ENCODE assay signal across 8 cellular contexts in genomic region chr10:60944910-60945297, GRCh38. TPM values are rescaled to one million over a fixed set of nuclear protein-coding genes. Genes with fewer than 3 reads are reported as not detected.
DNase-seq lines count a peak whose midpoint lies in the region; ATAC-seq and TF ChIP-seq lines count a peak whose summit lies in the region.

No MANE protein-coding gene starts in this region.

- peak overlapping the region; percentile 92 for H2BK15ac ChIP-seq in mesenchymal stem cell (ENCODE audit: low read depth, poor library complexity, severe bottlenecking)

- TF ChIP-seq EP300 in transverse colon (IDR thresholded peaks at IDR 0.05; ENCODE audit: low read depth), result no peak

- in situ Hi-C loops in transverse colon (cut with MboI; ENCODE audit: low pct_ligation_motif_present in 1 of 4, low pct_unique_long_range_greater_than_20kb in 1 of 4, low sequenced_read_pairs in 3 of 4) (no loop called here), KBM-7 (cut with MboI; ENCODE audit: low pct_unique_long_range_greater_than_20kb, low sequenced_read_pairs) (no loop called here)

- H2BK5ac ChIP-seq in mesenchymal stem cell (ENCODE audit: low read depth, low read length, poor library complexity, severe bottlenecking), result peak overlapping the region; percentile 99

- peak overlapping the region; percentile 95 to 98 for H2BK12ac ChIP-seq in mesenchymal stem cell (ENCODE audit: low read length in 2 of 2)

- H3K27me3 ChIP-seq in mesenchymal stem cell (ENCODE audit: control insufficient read depth in 1 of 2, insufficient read depth in 1 of 2, low read length in 2 of 2) (no peaks in the 10 kb centered on the region), transverse colon (no peaks in the 10 kb centered on the region)

- H3K79me1 ChIP-seq in mesenchymal stem cell (replicated peaks; ENCODE audit: low read length, poor library complexity, severe bottlenecking), result no peaks in the 10 kb centered on the region

- H3K23ac ChIP-seq in mesenchymal stem cell (ENCODE audit: low read length in 2 of 2), result no peak overlapping the region

- peak overlapping the region; percentile 94 for H3K9ac ChIP-seq in mesenchymal stem cell (ENCODE audit: low read length)

- peak overlapping the region; percentile 100 for H2BK120ac ChIP-seq in mesenchymal stem cell (ENCODE audit: low read depth, low read length)

- no peak for TF ChIP-seq POLR2A in transverse colon (IDR thresholded peaks at IDR 0.05)

- intact Hi-C loops in transverse colon (cut with DNase I; ENCODE audit: low total_unique reads), result loop anchor here (5.0 kb wide), 1 partner anchor 38 kb away; no protein-coding TSS in a partner anchor

- H3K27ac ChIP-seq in mesenchymal stem cell (ENCODE audit: low read length, poor library complexity, severe bottlenecking) (peak overlapping the region; percentile 98), transverse colon (peak overlapping the region; percentile 91 to 97 (median 95))

- no peaks in the 10 kb centered on the region for H3K36me3 Mint-ChIP-seq in activated T-cell treated with anti-CD3 and anti-CD28 coated beads, Interleukin-2, amount 50 U/mL, for 4 hours (ENCODE audit: insufficient read depth)

- peaks cover 47% of the 10 kb centered on the region for H3K27me3 Mint-ChIP-seq in activated T-cell treated with anti-CD3 and anti-CD28 coated beads, Interleukin-2, amount 50 U/mL, for 4 hours (ENCODE audit: low read depth)

- no peaks in the 10 kb centered on the region for H3K9me3 ChIP-seq in mesenchymal stem cell (ENCODE audit: control insufficient read depth, low read length)
- no peaks in the 10 kb centered on the region for H3K9me3 ChIP-seq in transverse colon

- DNase-seq in activated T-cell treated with anti-CD3 and anti-CD28 coated beads, Interleukin-2, amount 50 U/mL, for 4 hours, result no peak
- DNase-seq in activated T-cell treated with anti-CD3 and anti-CD28 coated beads, Interleukin-2, amount 50 U/mL, for 1 hour, result no peak
- no peak for DNase-seq in cardiac fibroblast (ENCODE audit: low read depth in 2 of 2)
- no peak for DNase-seq in mesenchymal stem cell
- DNase-seq in transverse colon, result no peak
- no peak for DNase-seq in stimulated activated CD8-positive, alpha-beta memory T cell treated with anti-CD3 and anti-CD28 coated beads, Interleukin-4, amount 100 ng/mL, for 48 hours
- no peak for DNase-seq in KBM-7

- H3K18ac ChIP-seq in mesenchymal stem cell (ENCODE audit: low read depth in 1 of 2, low read length in 2 of 2), result peak overlapping the region; percentile 94 to 100

- H3K4me1 ChIP-seq in mesenchymal stem cell (ENCODE audit: control insufficient read depth, insufficient read depth, low read depth, low read length), result peaks cover 5% of the 10 kb centered on the region
- peaks cover 0 to 24% (median 13%) of the 10 kb centered on the region in 4 donors for H3K4me1 ChIP-seq in transverse colon

- no peak overlapping the region for H2AFZ ChIP-seq in mesenchymal stem cell (ENCODE audit: low read depth, low read length)

- WGBS in mesenchymal stem cell, result 48% methylated on average over 3 of the region's 4 CpGs
- WGBS in transverse colon (ENCODE audit: low coverage in 1 of 2), 2 donors, result 34 to 40% methylated on average over 1 to 4 of the region's 4 CpGs

- H3K4me3 ChIP-seq in cardiac fibroblast (replicated peaks in 1 of 2; ENCODE audit: low read depth in 2 of 2, low read length in 2 of 2) (peak overlapping the region; percentile 67 to 78), mesenchymal stem cell (ENCODE audit: insufficient read depth in 1 of 2, low read depth in 1 of 2, low read length in 2 of 2) (peak overlapping the region; percentile 75 to 81), transverse colon (peak overlapping the region; percentile 64 to 86 (median 83))

- H4K91ac ChIP-seq in mesenchymal stem cell (ENCODE audit: low read length), result peak overlapping the region; percentile 100

- peaks cover 14% of the 10 kb centered on the region for H3K4me1 Mint-ChIP-seq in activated T-cell treated with anti-CD3 and anti-CD28 coated beads, Interleukin-2, amount 50 U/mL, for 4 hours (ENCODE audit: low read depth)

- H3K9me3 Mint-ChIP-seq in activated T-cell treated with anti-CD3 and anti-CD28 coated beads, Interleukin-2, amount 50 U/mL, for 4 hours, result no peaks in the 10 kb centered on the region

- H3K36me3 ChIP-seq in mesenchymal stem cell (ENCODE audit: control insufficient read depth in 1 of 2, insufficient read depth in 2 of 2, low read depth in 1 of 2, low read length in 2 of 2) (no peaks in the 10 kb centered on the region), transverse colon (no peaks in the 10 kb centered on the region)

- peak overlapping the region; percentile 94 for H3K4me2 ChIP-seq in mesenchymal stem cell (ENCODE audit: low read length, poor library complexity, severe bottlenecking)

- H2AK5ac ChIP-seq in mesenchymal stem cell (ENCODE audit: low read length, severe bottlenecking), result peak overlapping the region; percentile 86

- H3K4ac ChIP-seq in mesenchymal stem cell (ENCODE audit: low read depth in 1 of 2, low read length in 2 of 2), result peak overlapping the region; percentile 94 to 97

- H3K14ac ChIP-seq in mesenchymal stem cell (ENCODE audit: low read length in 2 of 2), result no peak overlapping the region

- peak overlapping the region; percentile 99 for H4K8ac ChIP-seq in mesenchymal stem cell (ENCODE audit: low read length)

- TF ChIP-seq CTCF in cardiac fibroblast (IDR thresholded peaks at IDR 0.05; ENCODE audit: low read depth, low read length) (no peak), transverse colon (IDR thresholded peaks at IDR 0.05) (no peak)

- no peak for ATAC-seq in activated T-cell treated with anti-CD3 and anti-CD28 coated beads, Interleukin-2, amount 50 U/mL, for 4 hours
- ATAC-seq in GM19467 (IDR thresholded peaks at IDR 0.05; ENCODE audit: unreplicated experiment), result no peak

- H3K4me3 Mint-ChIP-seq in activated T-cell treated with anti-CD3 and anti-CD28 coated beads, Interleukin-2, amount 50 U/mL, for 4 hours, result peak overlapping the region; percentile 61

RNA-seq across cellular contexts. Expression of gene RHOBTB1, which starts 0.9 kb away (rescaled TPM):
- total RNA-seq in activated T-cell treated with anti-CD3 and anti-CD28 coated beads, Interleukin-2, amount 50 U/mL, for 4 hours, result under 1 TPM in 1 of 3 donors, not detected in 2; 0.28 TPM
- 60.2 TPM for polyA plus RNA-seq in mesenchymal stem cell (2013, experiment 1 of 2)
- 60.6 TPM for polyA plus RNA-seq in mesenchymal stem cell (2013, experiment 2 of 2)
- total RNA-seq in transverse colon, result 10 to 100 TPM in 1 of 4 donors, 1 to 10 TPM in 3; 4.0 to 13.1 (median 9.0) TPM
